In the genomic region with DNA sequence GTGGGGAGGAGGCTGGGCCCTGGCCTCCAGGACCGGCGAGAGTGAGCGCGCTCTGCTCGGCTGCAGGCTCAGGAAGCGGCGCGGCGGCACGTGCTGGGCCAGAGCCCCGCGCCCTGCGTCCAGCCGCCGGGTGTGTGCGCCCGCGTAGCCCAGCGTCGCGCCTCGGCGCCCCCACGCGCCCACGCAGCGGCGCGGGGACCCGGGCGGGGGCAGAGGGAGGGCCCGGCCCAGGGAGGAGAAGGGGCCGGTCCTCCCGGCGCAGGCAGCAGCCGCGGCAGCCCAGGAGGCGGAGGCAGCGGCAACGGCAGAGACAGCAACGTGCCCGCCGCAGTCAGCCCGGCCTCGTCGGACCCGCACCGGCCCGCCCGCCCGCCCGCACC, we compare ENCODE assay signal across 9 cellular contexts. TPM values are rescaled to one million over a fixed set of nuclear protein-coding genes. Genes with fewer than 3 reads are reported as not detected.
DNase-seq lines count a peak whose midpoint lies in the region; ATAC-seq and TF ChIP-seq lines count a peak whose summit lies in the region.
"Had no signal": no experiment of that assay in that cellular context is flagged by ENCODE, and none has a peak within 500 bp of the region (broad histone marks: within the 10 kb centered on the region; RNA-seq: fewer than 3 reads in every experiment).

A gene with protein sequence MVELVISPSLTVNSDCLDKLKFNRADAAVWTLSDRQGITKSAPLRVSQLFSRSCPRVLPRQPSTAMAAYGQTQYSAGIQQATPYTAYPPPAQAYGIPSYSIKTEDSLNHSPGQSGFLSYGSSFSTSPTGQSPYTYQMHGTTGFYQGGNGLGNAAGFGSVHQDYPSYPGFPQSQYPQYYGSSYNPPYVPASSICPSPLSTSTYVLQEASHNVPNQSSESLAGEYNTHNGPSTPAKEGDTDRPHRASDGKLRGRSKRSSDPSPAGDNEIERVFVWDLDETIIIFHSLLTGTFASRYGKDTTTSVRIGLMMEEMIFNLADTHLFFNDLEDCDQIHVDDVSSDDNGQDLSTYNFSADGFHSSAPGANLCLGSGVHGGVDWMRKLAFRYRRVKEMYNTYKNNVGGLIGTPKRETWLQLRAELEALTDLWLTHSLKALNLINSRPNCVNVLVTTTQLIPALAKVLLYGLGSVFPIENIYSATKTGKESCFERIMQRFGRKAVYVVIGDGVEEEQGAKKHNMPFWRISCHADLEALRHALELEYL (plus strand): TSS at position 265 of the 380 bp plus-strand sequence. CDS start 95,168 bp downstream, outside the sequence.

- 0 out of 2 replicates have a peak, but pooled peaks cover 2% of the 10 kb centered on the region for H3K4me1 ChIP-seq in HUES6 (ENCODE audit: control insufficient read depth, insufficient read depth, low read length)
- H3K4me1 ChIP-seq in ectodermal cell (ENCODE audit: control insufficient read depth, insufficient read depth, low read length) = peaks cover 11% of the 10 kb centered on the region

- H3K4me3 ChIP-seq in HUES6 (ENCODE audit: low read depth, low read length) = peak within 1 kb of the TSS; percentile 71
- H3K4me3 ChIP-seq in ectodermal cell (ENCODE audit: insufficient read depth, low read depth, low read length) = peak within 1 kb of the TSS; percentile 48

- DNase-seq in 8988T = peak; percentile 35
- no peak for DNase-seq in mesothelial cell of epicardium (ENCODE audit: low spot score in 2 of 2, unreplicated experiment in 2 of 2)
- no peak for DNase-seq in DMS153 (lab: John Stamatoyannopoulos, UW)
- no peak for DNase-seq in T-helper 17 cell
- DNase-seq in HT-29 (ENCODE audit: low spot score) = no peak
- DNase-seq: activated CD4-positive, alpha-beta T cell treated with anti-CD3 and anti-CD28 coated beads for 36 hours had no signal

- H3K36me3 Mint-ChIP-seq in mesothelial cell of epicardium (peaks cover 7% of the 10 kb centered on the region), T-helper 17 cell (ENCODE audit: low read depth) (peaks cover 6% of the 10 kb centered on the region)

- ATAC-seq in T-helper 17 cell (no peak), GM18519 (IDR thresholded peaks at IDR 0.05; ENCODE audit: low FRiP score, unreplicated experiment) (no peak)
- ATAC-seq: activated CD4-positive, alpha-beta T cell treated with anti-CD3 and anti-CD28 coated beads for 36 hours had no signal

- peaks cover 58% of the 10 kb centered on the region for H3K27me3 ChIP-seq in HUES6 (ENCODE audit: control insufficient read depth, insufficient read depth, low read length)
- peaks cover 51% of the 10 kb centered on the region for H3K27me3 ChIP-seq in ectodermal cell (ENCODE audit: control insufficient read depth, insufficient read depth, low read length, poor library complexity, severe bottlenecking)

- H3K4me3 Mint-ChIP-seq in mesothelial cell of epicardium (peak within 1 kb of the TSS; percentile 86), T-helper 17 cell (no peak within 1 kb of the TSS)
- H3K4me3 Mint-ChIP-seq: activated CD4-positive, alpha-beta T cell treated with anti-CD3 and anti-CD28 coated beads for 36 hours had no signal

- no peak within 1 kb of the TSS for H3K9ac ChIP-seq in HUES6 (ENCODE audit: low read length)

- H3K4me1 Mint-ChIP-seq in mesothelial cell of epicardium = peaks cover 33% of the 10 kb centered on the region
- H3K4me1 Mint-ChIP-seq in T-helper 17 cell = peaks cover 2% of the 10 kb centered on the region
- H3K4me1 Mint-ChIP-seq: activated CD4-positive, alpha-beta T cell treated with anti-CD3 and anti-CD28 coated beads for 36 hours had no signal

- H3K27ac ChIP-seq in HUES6 (ENCODE audit: low read depth, low read length) (no peak within 1 kb of the TSS), ectodermal cell (ENCODE audit: insufficient read depth, low read depth, low read length, poor library complexity, severe bottlenecking) (no peak within 1 kb of the TSS)

- H3K9me3 ChIP-seq in HUES6 (ENCODE audit: control insufficient read depth, insufficient read depth, low read depth, low read length) (peaks cover 5% of the 10 kb centered on the region; the same call in 1 of the 2 replicates), ectodermal cell (ENCODE audit: control insufficient read depth, low read length) (no peaks in the 10 kb centered on the region), T-helper 17 cell (ENCODE audit: control insufficient read depth, low read length, poor library complexity, severe bottlenecking) (no peaks in the 10 kb centered on the region)

- 0 to 1% methylated on average over 51 of the region's 52 CpGs for WGBS in ectodermal cell, 2 experiments

- H3K27ac Mint-ChIP-seq in mesothelial cell of epicardium = peak within 1 kb of the TSS; percentile 49
- H3K27ac Mint-ChIP-seq in T-helper 17 cell = no peak within 1 kb of the TSS
- H3K27ac Mint-ChIP-seq: activated CD4-positive, alpha-beta T cell treated with anti-CD3 and anti-CD28 coated beads for 36 hours had no signal

- H3K9me3 Mint-ChIP-seq in mesothelial cell of epicardium = peaks cover 13% of the 10 kb centered on the region

- H3K36me3 ChIP-seq in HUES6 (ENCODE audit: control insufficient read depth, insufficient read depth, low read length) (no peaks in the 10 kb centered on the region), ectodermal cell (ENCODE audit: control insufficient read depth, insufficient read depth, low read length) (no peaks in the 10 kb centered on the region)

- TF ChIP-seq CTCF in mesothelial cell of epicardium (IDR thresholded peaks at IDR 0.05; ENCODE audit: unreplicated experiment) = no peak

- H3K27me3 Mint-ChIP-seq in mesothelial cell of epicardium (ENCODE audit: low read depth) = peaks cover 37% of the 10 kb centered on the region
- H3K27me3 Mint-ChIP-seq in T-helper 17 cell = peaks cover 79% of the 10 kb centered on the region

RNA-seq across cellular contexts. Expression of the gene that starts here (rescaled TPM):
- 2.9 TPM for polyA plus RNA-seq in ectodermal cell (2013, experiment 1 of 4)
- 1.5 TPM for polyA plus RNA-seq in ectodermal cell (2013, experiment 2 of 4)
- 3.6 TPM for polyA plus RNA-seq in ectodermal cell (2013, experiment 3 of 4)
- 3.2 TPM for polyA plus RNA-seq in ectodermal cell (2013, experiment 4 of 4)
- total RNA-seq in mesothelial cell of epicardium (9.0 to 10.2 TPM (median 9.3 TPM) in 3 replicates), T-helper 17 cell (under 1 TPM in 1 of 2 donors, not detected in 1; 0.22 TPM)
- total RNA-seq in HT-29 (2014; rRNA removed; shearing (Covaris generic)) = not detected in 2 replicates
- total RNA-seq: activated CD4-positive, alpha-beta T cell treated with anti-CD3 and anti-CD28 coated beads for 36 hours had no signal
